16 cellular contexts compared by ENCODE assay signal in the genomic region with DNA sequence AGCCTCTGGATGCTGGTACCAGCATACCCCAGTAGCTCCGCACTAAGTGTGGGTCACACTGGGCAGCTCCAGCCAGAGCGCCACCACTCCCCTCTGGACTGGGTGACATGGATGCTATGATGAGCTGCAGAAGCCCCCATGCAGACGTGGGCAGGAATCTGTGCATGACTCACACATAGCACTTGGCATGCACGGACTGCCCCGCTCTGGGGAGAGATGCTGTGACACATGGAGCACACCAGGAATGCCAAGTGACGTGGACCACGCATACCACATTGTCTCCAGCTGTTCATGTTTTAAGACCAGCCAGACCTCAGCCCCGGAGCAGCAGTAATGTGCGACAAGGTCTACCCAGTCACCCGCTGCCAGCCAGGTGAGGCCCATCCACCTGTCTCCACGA.
DNase-seq lines count a peak whose midpoint lies in the region; ATAC-seq, FAIRE-seq and TF ChIP-seq lines count a peak whose summit lies in the region.
"Had no signal": no experiment of that assay in that cellular context is flagged by ENCODE, and none has a peak within 500 bp of the region (broad histone marks: within the 10 kb centered on the region; RNA-seq: fewer than 3 reads in every experiment).

No MANE protein-coding gene starts in this region.

- H3K23ac ChIP-seq in mesenchymal stem cell (ENCODE audit: low read length in 2 of 2): no peak overlapping the region

- H3K4me1 ChIP-seq in astrocyte (ENCODE audit: insufficient read depth, low read length) (peaks cover 7% of the 10 kb centered on the region), mesenchymal stem cell (ENCODE audit: control insufficient read depth, insufficient read depth, low read depth, low read length) (peaks cover 60% of the 10 kb centered on the region)

- H3K4me3 ChIP-seq in HFF-Myc (replicated peaks; ENCODE audit: low read depth, low read length) (no peak overlapping the region), astrocyte (ENCODE audit: insufficient read depth, low read depth, low read length) (no peak overlapping the region), mesenchymal stem cell (ENCODE audit: insufficient read depth in 1 of 2, low read depth in 1 of 2, low read length in 2 of 2) (no peak overlapping the region)
- H3K4me3 ChIP-seq: SK-N-MC had no signal

- CTCF ChIA-PET in RWPE1 (lab: Yijun Ruan, JAX): interaction anchor here (0.7 to 1.6 kb wide), 2 partner anchors 80 to 115 kb away, joined by 3 to 5 read pairs; no protein-coding TSS in a partner anchor

- no peak overlapping the region for H2BK12ac ChIP-seq in mesenchymal stem cell (ENCODE audit: low read length in 2 of 2)

- H3K79me2 ChIP-seq in astrocyte (ENCODE audit: insufficient read depth, low read length): no peaks in the 10 kb centered on the region

- H2BK15ac ChIP-seq in mesenchymal stem cell (ENCODE audit: low read depth, poor library complexity, severe bottlenecking): no peak overlapping the region

- no peak for FAIRE-seq in astrocyte (lab: Jason Lieb, UNC)
- FAIRE-seq: endometrium had no signal

- no peak overlapping the region for H2BK120ac ChIP-seq in mesenchymal stem cell (ENCODE audit: low read depth, low read length)

- H3K4me1 Mint-ChIP-seq in astrocyte (ENCODE audit: low read depth, unreplicated experiment): peaks cover 20% of the 10 kb centered on the region

- H4K8ac ChIP-seq in mesenchymal stem cell (ENCODE audit: low read length): no peak overlapping the region

- H3K4ac ChIP-seq in mesenchymal stem cell (ENCODE audit: low read depth in 1 of 2, low read length in 2 of 2): no peak overlapping the region

- H3K36me3 ChIP-seq in astrocyte (ENCODE audit: insufficient read depth, low read length) (no peaks in the 10 kb centered on the region), mesenchymal stem cell (ENCODE audit: control insufficient read depth in 1 of 2, insufficient read depth in 2 of 2, low read depth in 1 of 2, low read length in 2 of 2) (peaks cover 0 to 30% of the 10 kb centered on the region in 2 experiments)

- H3K79me1 ChIP-seq in mesenchymal stem cell (replicated peaks; ENCODE audit: low read length, poor library complexity, severe bottlenecking): peaks cover 30% of the 10 kb centered on the region

- H3K18ac ChIP-seq in mesenchymal stem cell (ENCODE audit: low read depth in 1 of 2, low read length in 2 of 2): no peak overlapping the region

- POLR2A ChIA-PET in RWPE1 (lab: Yijun Ruan, JAX; ENCODE audit: low non-redundant PET): no interaction called here

- H3K9ac ChIP-seq in astrocyte (ENCODE audit: low read length) (no peak overlapping the region), mesenchymal stem cell (ENCODE audit: low read length) (no peak overlapping the region)

- H3K4me2 ChIP-seq in astrocyte (ENCODE audit: low read length) (no peak overlapping the region), mesenchymal stem cell (ENCODE audit: low read length, poor library complexity, severe bottlenecking) (no peak overlapping the region)

- H3K36me3 Mint-ChIP-seq in astrocyte (ENCODE audit: low read depth, unreplicated experiment): no peaks in the 10 kb centered on the region

- H3K27me3 Mint-ChIP-seq in astrocyte (ENCODE audit: low read depth, unreplicated experiment): peaks cover 7% of the 10 kb centered on the region
- H3K27me3 Mint-ChIP-seq: activated naive CD8-positive, alpha-beta T cell treated with anti-CD3 and anti-CD28 coated beads, Interleukin-2, amount 10 ng/mL, durations not matched to agents 7 days and 5 days had no signal

- 75% methylated on average over 11 of the region's 11 CpGs for WGBS in mesenchymal stem cell

- no peaks in the 10 kb centered on the region for H4K20me1 ChIP-seq in astrocyte (ENCODE audit: insufficient read depth, low read length)

- no peak overlapping the region for H3K4me3 Mint-ChIP-seq in astrocyte (ENCODE audit: unreplicated experiment)
- H3K4me3 Mint-ChIP-seq: activated naive CD8-positive, alpha-beta T cell treated with anti-CD3 and anti-CD28 coated beads, Interleukin-2, amount 10 ng/mL, durations not matched to agents 7 days and 5 days had no signal

- no peak overlapping the region for H3K27ac Mint-ChIP-seq in astrocyte (ENCODE audit: unreplicated experiment)

- no peak for ATAC-seq in HG03159 (IDR thresholded peaks at IDR 0.05; ENCODE audit: unreplicated experiment)

- H3K27me3 ChIP-seq in astrocyte (ENCODE audit: insufficient read depth, low read length): no peaks in the 10 kb centered on the region
- H3K27me3 ChIP-seq in mesenchymal stem cell (ENCODE audit: control insufficient read depth in 1 of 2, insufficient read depth in 1 of 2, low read length in 2 of 2): no peaks in the 10 kb centered on the region

- peak; percentile 75 for DNase-seq in Ammon's horn (ENCODE audit: low spot score)
- DNase-seq in HFF-Myc (ENCODE audit: extremely low read depth, low read depth): peak; percentile 75
- peak; percentile 72 for DNase-seq in astrocyte (ENCODE audit: low read depth)
- DNase-seq in mesenchymal stem cell: peak; percentile 53
- no peak for DNase-seq in RWPE1 (ENCODE audit: low spot score)
- DNase-seq in SK-N-DZ (ENCODE audit: low spot score): no peak
- no peak for DNase-seq in activated T-cell treated with anti-CD3 and anti-CD28 coated beads for 4 hours
- DNase-seq: activated CD4-positive, alpha-beta T cell treated with anti-CD3 and anti-CD28 coated beads, Interleukin-2, amount 50 U/mL, for 4 hours; activated naive CD8-positive, alpha-beta T cell treated with anti-CD3 and anti-CD28 coated beads, Interleukin-2, amount 10 ng/mL, durations not matched to agents 7 days and 5 days; Calu3; NCI-H1092 treated with DMSO at 0.1 percent for 48 hours; NCI-H526 had no signal

- no peak overlapping the region for H3K27ac ChIP-seq in astrocyte (ENCODE audit: low read depth, low read length)
- H3K27ac ChIP-seq in mesenchymal stem cell (ENCODE audit: low read length, poor library complexity, severe bottlenecking): no peak overlapping the region
- H3K27ac ChIP-seq in RWPE1: no peak overlapping the region
- H3K27ac ChIP-seq: HL-60, SK-N-MC had no signal

- H2AFZ ChIP-seq in astrocyte (ENCODE audit: low read depth, low read length) (no peak overlapping the region), mesenchymal stem cell (ENCODE audit: low read depth, low read length) (no peak overlapping the region)

- H3K9me3 Mint-ChIP-seq in astrocyte (ENCODE audit: unreplicated experiment): no peaks in the 10 kb centered on the region
- H3K9me3 Mint-ChIP-seq: activated naive CD8-positive, alpha-beta T cell treated with anti-CD3 and anti-CD28 coated beads, Interleukin-2, amount 10 ng/mL, durations not matched to agents 7 days and 5 days had no signal

- no peak overlapping the region for H3K14ac ChIP-seq in mesenchymal stem cell (ENCODE audit: low read length in 2 of 2)

- no peak overlapping the region for H2AK5ac ChIP-seq in mesenchymal stem cell (ENCODE audit: low read length, severe bottlenecking)

- TF ChIP-seq CTCF in HFF-Myc (IDR thresholded peaks at IDR 0.05; ENCODE audit: low read depth, low read length, missing control alignments) (no peak), astrocyte (IDR thresholded peaks at IDR 0.05; ENCODE audit: insufficient read depth, low read depth, low read length) (no peak), RWPE1 (conservative IDR thresholded peaks at IDR 0.05; ENCODE audit: low read depth) (no peak)

- no peak overlapping the region for H4K91ac ChIP-seq in mesenchymal stem cell (ENCODE audit: low read length)

- no peak overlapping the region for H2BK5ac ChIP-seq in mesenchymal stem cell (ENCODE audit: low read depth, low read length, poor library complexity, severe bottlenecking)

- no peaks in the 10 kb centered on the region for H3K9me3 ChIP-seq in astrocyte (ENCODE audit: insufficient read depth, low read depth, low read length)
- H3K9me3 ChIP-seq in mesenchymal stem cell (ENCODE audit: control insufficient read depth, low read length): no peaks in the 10 kb centered on the region

Comparison
In these comparisons a context has a peak if more than half of its experiments do, and no peak if none do; other contexts are left out.
1. DNase-seq: peak in Ammon's horn (single experiment), HFF-Myc (single experiment), astrocyte (single experiment) and mesenchymal stem cell (single experiment); none in RWPE1 (single experiment), SK-N-DZ (single experiment) and activated T-cell treated with anti-CD3 and anti-CD28 coated beads for 4 hours (single experiment).